ENCODE assay signal across 17 cellular contexts in the genomic region with DNA sequence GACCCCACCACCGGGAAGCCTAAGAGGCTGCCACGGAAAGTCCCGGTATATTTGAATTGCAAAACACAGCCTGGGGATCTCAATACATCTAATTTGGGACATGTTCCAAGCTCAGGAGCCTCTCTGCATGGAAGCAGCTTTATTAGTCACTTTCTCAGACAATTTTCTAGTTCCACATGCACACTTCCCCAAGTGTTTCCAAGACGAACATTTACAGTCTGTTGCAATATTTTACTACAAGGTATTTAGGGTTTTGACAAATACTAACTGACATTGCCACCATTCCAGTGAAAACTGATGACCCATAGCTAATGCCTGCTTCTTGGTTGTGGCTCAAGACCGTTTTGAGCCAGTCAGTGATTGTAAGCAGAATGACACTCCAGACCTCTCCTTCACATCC.
A peak's percentile ranks its signal among the peaks of the same experiment; 100 is the strongest.
DNase-seq lines count a peak whose midpoint lies in the region; ATAC-seq, FAIRE-seq and TF ChIP-seq lines count a peak whose summit lies in the region.
"Had no signal": no experiment of that assay in that cellular context is flagged by ENCODE, and none has a peak within 500 bp of the region (broad histone marks: within the 10 kb centered on the region; RNA-seq: fewer than 3 reads in every experiment).

No MANE protein-coding gene starts in this region.

- no peaks in the 10 kb centered on the region for H3K9me3 Mint-ChIP-seq in brain
- H3K9me3 Mint-ChIP-seq in activated naive CD8-positive, alpha-beta T cell treated with anti-CD3 and anti-CD28 coated beads for 36 hours = no peaks in the 10 kb centered on the region
- H3K9me3 Mint-ChIP-seq: H9, mesothelial cell of epicardium had no signal

- H3K79me2 ChIP-seq in keratinocyte (ENCODE audit: control insufficient read depth, insufficient read depth, low read length) = no peaks in the 10 kb centered on the region

- no peaks in the 10 kb centered on the region for H3K36me3 ChIP-seq in HUES6 (ENCODE audit: control insufficient read depth, insufficient read depth, low read length)
- no peaks in the 10 kb centered on the region for H3K36me3 ChIP-seq in keratinocyte (ENCODE audit: control insufficient read depth in 2 of 2, extremely low read depth in 1 of 2, insufficient read depth in 2 of 2, low read length in 2 of 2)
- H3K36me3 ChIP-seq: ascending aorta, BE2C had no signal

- ATAC-seq in HG03039 (IDR thresholded peaks at IDR 0.05; ENCODE audit: unreplicated experiment) = no peak

- peaks cover 74% of the 10 kb centered on the region for H3K4me1 Mint-ChIP-seq in brain
- no peaks in the 10 kb centered on the region for H3K4me1 Mint-ChIP-seq in activated naive CD8-positive, alpha-beta T cell treated with anti-CD3 and anti-CD28 coated beads for 36 hours

- FAIRE-seq in keratinocyte (lab: Jason Lieb, UNC) = peak; percentile 49
- FAIRE-seq: frontal cortex had no signal

- DNase-seq in AG08395 (ENCODE audit: low spot score) = peak; percentile 40
- no peak for DNase-seq in keratinocyte (ENCODE audit: low read depth, low spot score)
- DNase-seq in activated naive CD8-positive, alpha-beta T cell treated with anti-CD3 and anti-CD28 coated beads for 36 hours = no peak
- DNase-seq in HUDEP-2 (lab: John Stamatoyannopoulos, UW; ENCODE audit: unreplicated experiment in 76 of 76) = no peak
- DNase-seq in NCI-H2029 treated with DMSO at 0.1 percent for 48 hours (lab: John Stamatoyannopoulos, UW) = no peak
- DNase-seq: BE2C; DMS153; H9; NCI-H1092; NCI-H2227 treated with DMSO at 0.1 percent for 48 hours; stimulated activated CD4-positive, alpha-beta T cell treated with anti-CD3 and anti-CD28 coated beads, Interleukin-4, amount 100 ng/mL, for 4 hours had no signal

- no peaks in the 10 kb centered on the region for H3K9me1 ChIP-seq in keratinocyte (ENCODE audit: control insufficient read depth, extremely low read depth, insufficient read depth, low read length)

- H3K4me3 ChIP-seq in HUES6 (ENCODE audit: low read depth, low read length) = peak overlapping the region; percentile 0; the same call in 1 of the 2 replicates
- no peak overlapping the region for H3K4me3 ChIP-seq in keratinocyte (ENCODE audit: control insufficient read depth in 2 of 3, extremely low read depth in 1 of 3, insufficient read depth in 2 of 3, low read depth in 1 of 3, low read length in 3 of 3)
- H3K4me3 ChIP-seq: ascending aorta had no signal

- no peaks in the 10 kb centered on the region for H3K9me3 ChIP-seq in HUES6 (ENCODE audit: control insufficient read depth, insufficient read depth, low read depth, low read length)
- no peaks in the 10 kb centered on the region for H3K9me3 ChIP-seq in keratinocyte (ENCODE audit: control insufficient read depth, low read depth, low read length)
- H3K9me3 ChIP-seq: ascending aorta, BE2C had no signal

- no peak overlapping the region for H3K27ac ChIP-seq in HUES6 (ENCODE audit: low read depth, low read length)
- no peak overlapping the region for H3K27ac ChIP-seq in keratinocyte (ENCODE audit: control insufficient read depth, insufficient read depth, low read length)
- H3K27ac ChIP-seq: ascending aorta had no signal

- peaks cover 37% of the 10 kb centered on the region for H3K4me1 ChIP-seq in HUES6 (ENCODE audit: control insufficient read depth, insufficient read depth, low read length)
- peaks cover 25% of the 10 kb centered on the region for H3K4me1 ChIP-seq in keratinocyte (ENCODE audit: control insufficient read depth, extremely low read depth, insufficient read depth, low read length)
- H3K4me1 ChIP-seq: ascending aorta had no signal

- dilution Hi-C loops in keratinocyte (cut with MboI; ENCODE audit: extremely low pct_ligation_motif_present, low sequenced_read_pairs) = no loop called here

- no peaks in the 10 kb centered on the region for H3K27me3 ChIP-seq in HUES6 (ENCODE audit: control insufficient read depth, insufficient read depth, low read length)
- no peaks in the 10 kb centered on the region for H3K27me3 ChIP-seq in keratinocyte (ENCODE audit: control insufficient read depth, extremely low read depth, insufficient read depth, low read length)
- H3K27me3 ChIP-seq: ascending aorta, BE2C had no signal

- H2AFZ ChIP-seq in keratinocyte (ENCODE audit: control insufficient read depth, low read length) = no peak overlapping the region

- H4K20me1 ChIP-seq in keratinocyte (ENCODE audit: control insufficient read depth, extremely low read depth, insufficient read depth, low read length) = no peaks in the 10 kb centered on the region

- H3K27ac Mint-ChIP-seq in brain = peak overlapping the region in 4 of 5 experiments; percentile 77 to 91 (median 86)
- no peak overlapping the region for H3K27ac Mint-ChIP-seq in activated naive CD8-positive, alpha-beta T cell treated with anti-CD3 and anti-CD28 coated beads for 36 hours
- H3K27ac Mint-ChIP-seq: H9, mesothelial cell of epicardium had no signal

- H3K27me3 Mint-ChIP-seq in brain = no peaks in the 10 kb centered on the region
- no peaks in the 10 kb centered on the region for H3K27me3 Mint-ChIP-seq in activated naive CD8-positive, alpha-beta T cell treated with anti-CD3 and anti-CD28 coated beads for 36 hours

- H3K4me3 Mint-ChIP-seq in brain = peak overlapping the region in 4 of 5 experiments; percentile 17 to 47 (median 36)
- no peak overlapping the region for H3K4me3 Mint-ChIP-seq in activated naive CD8-positive, alpha-beta T cell treated with anti-CD3 and anti-CD28 coated beads for 36 hours
- H3K4me3 Mint-ChIP-seq: H9, mesothelial cell of epicardium had no signal

- H3K9ac ChIP-seq in HUES6 (ENCODE audit: low read length) = no peak overlapping the region
- H3K9ac ChIP-seq in keratinocyte (ENCODE audit: control insufficient read depth, extremely low read depth, insufficient read depth, low read length) = no peak overlapping the region

- peak overlapping the region; percentile 17 for H3K4me2 ChIP-seq in keratinocyte (ENCODE audit: control insufficient read depth, extremely low read depth, insufficient read depth, low read depth, low read length)

- TF ChIP-seq CTCF in brain (conservative IDR thresholded peaks at IDR 0.05) = no peak
- TF ChIP-seq CTCF in keratinocyte (optimal IDR thresholded peaks at IDR 0.05 in 1 of 3, IDR thresholded peaks at IDR 0.05 in 1 of 3, conservative IDR thresholded peaks at IDR 0.05 in 1 of 3; ENCODE audit: extremely low read depth in 1 of 3, insufficient read depth in 2 of 3, low read length in 3 of 3) = no peak

- no peaks in the 10 kb centered on the region for H3K36me3 Mint-ChIP-seq in brain
- H3K36me3 Mint-ChIP-seq in activated naive CD8-positive, alpha-beta T cell treated with anti-CD3 and anti-CD28 coated beads for 36 hours = no peaks in the 10 kb centered on the region
- H3K36me3 Mint-ChIP-seq: mesothelial cell of epicardium had no signal
